In the genomic region with DNA sequence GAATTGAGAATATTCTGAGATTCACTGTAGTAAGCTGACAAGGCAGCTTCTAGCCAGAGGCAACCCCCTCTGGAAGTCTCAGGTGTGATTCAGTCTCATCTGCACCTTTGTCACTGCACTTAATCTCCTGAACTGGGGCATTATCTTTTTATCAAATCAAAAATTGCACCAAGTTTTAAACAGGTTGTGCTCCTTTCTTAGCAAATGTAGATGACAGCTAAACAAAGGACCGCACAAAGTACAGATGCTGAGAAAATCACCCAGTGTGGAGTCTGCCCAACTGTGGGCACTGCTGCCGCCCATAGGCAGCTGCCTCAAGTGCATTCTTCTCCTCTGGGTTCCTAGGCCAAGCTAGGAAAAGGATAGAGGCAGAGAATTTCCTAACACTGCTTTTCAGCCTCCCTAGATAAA, we compare ENCODE assay signal across 8 cellular contexts. TPM values are rescaled to one million over a fixed set of nuclear protein-coding genes. Genes with fewer than 3 reads are reported as not detected.
DNase-seq lines count a peak whose midpoint lies in the region; ATAC-seq and TF ChIP-seq lines count a peak whose summit lies in the region.

No MANE protein-coding gene starts in this region.

- peak; percentile 63 for TF ChIP-seq CTCF in BJ (IDR thresholded peaks at IDR 0.05; ENCODE audit: insufficient read depth, low read depth, low read length)
- TF ChIP-seq CTCF in GM23338 (conservative IDR thresholded peaks at IDR 0.05; ENCODE audit: low read depth in 2 of 2), result peak; percentile 64 to 83

- peaks cover 20% of the 10 kb centered on the region for H3K4me1 Mint-ChIP-seq in GM23338

- CTCF ChIA-PET in BJ (lab: Yijun Ruan, JAX), result interaction anchor here (1.0 to 1.6 kb wide), 8 partner anchors 8 to 305 kb away, joined by 3 to 9 read pairs (median 3); no protein-coding TSS in a partner anchor

- ATAC-seq in GM23338, result peak; percentile 99
- ATAC-seq in GM19035 (IDR thresholded peaks at IDR 0.05; ENCODE audit: unreplicated experiment), result no peak
- no peak for ATAC-seq in GM19455 (IDR thresholded peaks at IDR 0.05; ENCODE audit: unreplicated experiment)

- H3K9me3 Mint-ChIP-seq in GM23338, result peaks cover 3% of the 10 kb centered on the region; the same call in 1 of the 3 replicates

- H3K27ac Mint-ChIP-seq in GM23338, result no peak overlapping the region

- no CpG with 5 or more reads among the region's 2 CpGs for WGBS in iPS DF 6.9 (ENCODE audit: insufficient coverage, insufficient read length)

- H3K27me3 ChIP-seq in BJ (ENCODE audit: control insufficient read depth, insufficient read depth, low read length) (no peaks in the 10 kb centered on the region), GM23338 (ENCODE audit: insufficient read depth) (no peaks in the 10 kb centered on the region), iPS DF 6.9 (ENCODE audit: control insufficient read depth, insufficient read depth, low read length) (no peaks in the 10 kb centered on the region)

- no peak overlapping the region for H3K4me3 ChIP-seq in BJ (ENCODE audit: low read depth, low read length)
- no peak overlapping the region for H3K4me3 ChIP-seq in GM23338
- H3K4me3 ChIP-seq in iPS DF 6.9 (ENCODE audit: low read length), result no peak overlapping the region

- no peaks in the 10 kb centered on the region for H3K36me3 ChIP-seq in BJ (ENCODE audit: control insufficient read depth, insufficient read depth, low read length)
- no peaks in the 10 kb centered on the region for H3K36me3 ChIP-seq in GM23338 (ENCODE audit: insufficient read depth)
- H3K36me3 ChIP-seq in iPS DF 6.9 (ENCODE audit: control insufficient read depth, insufficient read depth, low read length), result no peaks in the 10 kb centered on the region

- H3K27ac ChIP-seq in GM23338 (ENCODE audit: low read depth) (0 out of 2 replicates have a peak overlapping the region, but pooled peaks have one; percentile 4), iPS DF 6.9 (ENCODE audit: low read length) (no peak overlapping the region)

- POLR2A ChIA-PET in BJ (lab: Charles Lee), result no interaction called here

- no peaks in the 10 kb centered on the region for H4K20me1 ChIP-seq in GM23338 (replicated peaks; ENCODE audit: insufficient read depth)

- no peaks in the 10 kb centered on the region for H3F3A ChIP-seq in GM23338 (replicated peaks; ENCODE audit: low read depth)

- no peaks in the 10 kb centered on the region for H3K9me3 ChIP-seq in iPS DF 6.9 (ENCODE audit: control insufficient read depth, insufficient read depth, low read length)

- H3K79me2 ChIP-seq in GM23338 (replicated peaks; ENCODE audit: insufficient read depth), result no peaks in the 10 kb centered on the region

- H3K4me3 Mint-ChIP-seq in GM23338, result no peak overlapping the region

- 0 out of 2 replicates have a peak overlapping the region, but pooled peaks have one; percentile 13 for H3K4me2 ChIP-seq in GM23338

- DNase-seq in BJ (ENCODE audit: low read depth) (no peak), GM23338 (ENCODE audit: low spot score) (peak; percentile 75), SHP77 (lab: John Stamatoyannopoulos, UW) (peak; percentile 4 to 59), iPS DF 6.9 (ENCODE audit: low read depth, low spot score) (peak; percentile 13), T-helper 2 cell (no peak), midbrain (lab: John Stamatoyannopoulos, UW) (no peak)

- peaks cover 28% of the 10 kb centered on the region for H3K4me1 ChIP-seq in GM23338 (ENCODE audit: insufficient read depth)
- H3K4me1 ChIP-seq in iPS DF 6.9 (ENCODE audit: control insufficient read depth, insufficient read depth, low read length), result no peaks in the 10 kb centered on the region

- peaks cover 2% of the 10 kb centered on the region for H3K27me3 Mint-ChIP-seq in GM23338 (ENCODE audit: insufficient read depth, low read depth, poor library complexity)

- no peaks in the 10 kb centered on the region for H3K9me2 ChIP-seq in GM23338 (ENCODE audit: insufficient read depth)

- H2AFZ ChIP-seq in GM23338, result no peak overlapping the region

- peaks cover 3% of the 10 kb centered on the region; the same call in 1 of the 3 replicates for H3K36me3 Mint-ChIP-seq in GM23338 (ENCODE audit: low read depth)

TF ChIP-seq in GM23338, 12 proteins besides CTCF, POLR2A, EP300 and RAD21 (continues in another document):
- TF ChIP-seq ZNF331 (CRISPR knock-in tag; IDR thresholded peaks at IDR 0.05; ENCODE audit: low read depth) (no peak), ZNF462 (CRISPR knock-in tag; IDR thresholded peaks at IDR 0.05) (no peak), EZH2 (IDR thresholded peaks at IDR 0.05; ENCODE audit: low read depth, unreplicated experiment) (no peak), STAT1 (IDR thresholded peaks at IDR 0.05; ENCODE audit: unreplicated experiment) (no peak), JUNB (IDR thresholded peaks at IDR 0.05; ENCODE audit: unreplicated experiment) (no peak), CREB1 (CRISPR knock-in tag; IDR thresholded peaks at IDR 0.05; ENCODE audit: low read depth) (no peak)

RNA-seq across cellular contexts. Expression of gene STARD4, which starts 51.1 kb away (rescaled TPM):
- polyA plus RNA-seq in BJ (2011; rRNA removed) (8.5 and 14.6 TPM in 2 replicates), GM23338 (2016; fragmentation: Nextera tagmentation; extraction: Ambion mirVana) (21.6 and 25.0 TPM in 2 replicates)
- 8.6 and 10.0 TPM in 2 replicates for polyA minus RNA-seq in BJ (2011; rRNA and poly(A)+ RNA removed)
- 92.0 and 106 TPM in 2 replicates for total RNA-seq in GM23338 (2014; rRNA removed; shearing (Covaris generic))

Comparison
In these comparisons a context has a peak if more than half of its experiments do, and no peak if none do; other contexts are left out.
1. DNase-seq: peak in GM23338 (single experiment), SHP77 (2 of 2) and iPS DF 6.9 (single experiment); none in BJ (single experiment), T-helper 2 cell (0 of 5) and midbrain (single experiment).